8 cellular contexts compared by ENCODE assay signal in the genomic region with DNA sequence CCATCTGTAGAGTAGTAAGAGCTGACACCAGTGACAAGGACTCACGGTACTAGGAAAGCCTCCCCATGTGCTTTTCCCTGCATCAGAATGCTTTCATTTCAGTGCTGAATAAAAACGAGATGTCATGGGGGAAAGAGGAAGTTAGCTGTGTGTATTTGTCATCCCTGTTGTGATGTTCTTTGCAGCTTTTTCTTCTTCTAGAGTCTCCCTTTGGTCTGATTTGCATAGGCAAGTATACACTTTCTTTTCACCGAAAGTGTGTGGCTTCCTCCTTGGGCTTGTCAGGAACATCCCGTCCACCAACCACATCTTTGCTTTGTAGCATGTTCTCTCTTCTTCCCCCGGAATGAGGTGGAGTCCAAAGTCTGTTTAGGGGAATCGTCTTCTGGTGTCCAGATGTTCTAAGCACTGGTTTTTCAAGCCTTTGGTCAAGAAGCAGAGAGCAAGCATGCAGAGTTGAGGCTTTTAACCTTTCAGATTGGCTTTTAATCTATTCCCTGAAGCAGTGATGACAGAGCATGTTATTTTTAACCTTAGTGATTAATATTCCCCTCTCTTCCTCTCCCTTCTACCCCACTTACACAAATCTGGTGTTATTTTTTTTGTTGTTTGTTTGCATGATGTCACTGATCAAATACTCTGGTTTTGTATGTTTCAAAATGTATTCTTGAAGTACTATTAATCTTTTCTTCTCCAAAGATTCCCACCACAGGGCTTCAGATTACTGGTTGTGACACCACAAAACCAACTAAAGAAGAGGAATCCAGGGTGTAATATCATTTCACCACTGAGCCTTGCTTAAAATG.
DNase-seq lines count a peak whose midpoint lies in the region; ATAC-seq, FAIRE-seq and TF ChIP-seq lines count a peak whose summit lies in the region.

No MANE protein-coding gene starts in this region.

- FAIRE-seq in HepG2 (lab: Jason Lieb, UNC) (no peak), small intestine (lab: Jason Lieb, UNC) (no peak)

- H3K4me2 ChIP-seq in HepG2 (ENCODE audit: low read depth, low read length) = no peak overlapping the region

- H3K9me3 ChIP-seq in liver (ENCODE audit: control insufficient read depth in 4 of 4, low read length in 3 of 4) = no peaks in the 10 kb centered on the region
- H3K9me3 ChIP-seq in HepG2 (ENCODE audit: low read length) = no peaks in the 10 kb centered on the region
- no peaks in the 10 kb centered on the region for H3K9me3 ChIP-seq in esophagus squamous epithelium
- no peaks in the 10 kb centered on the region for H3K9me3 ChIP-seq in small intestine (ENCODE audit: control insufficient read depth, low read depth)
- H3K9me3 ChIP-seq in prostate gland = no peaks in the 10 kb centered on the region

- peaks cover 3% of the 10 kb centered on the region for H3K79me2 ChIP-seq in HepG2 (ENCODE audit: insufficient read depth, low read length)

- no TSS peak for BruUV-seq in HepG2 (replicated peaks; lab: Mats Ljungman, UMichigan)

- WGBS in liver = 57% methylated on average over 6 of the region's 6 CpGs
- WGBS in HepG2 (ENCODE audit: low lambda C conversion rate) = 89% methylated on average over 6 of the region's 6 CpGs
- WGBS in esophagus squamous epithelium, 2 donors = 43 to 51% methylated on average over 5 to 6 of the region's 6 CpGs
- 29 to 38% (median 33%) methylated on average over 6 of the region's 6 CpGs for WGBS in small intestine, 3 donors
- WGBS in prostate gland = 56% methylated on average over 6 of the region's 6 CpGs

- peaks cover 0 to 27% (median 17%) of the 10 kb centered on the region in 4 donors for H3K4me1 ChIP-seq in liver (ENCODE audit: control insufficient read depth in 4 of 4, insufficient read depth in 4 of 4, low read length in 3 of 4)
- peaks cover 4% of the 10 kb centered on the region for H3K4me1 ChIP-seq in HepG2 (ENCODE audit: insufficient read depth, low read length)
- peaks cover 0 to 8% (median 0%) of the 10 kb centered on the region in 3 donors for H3K4me1 ChIP-seq in esophagus squamous epithelium
- H3K4me1 ChIP-seq in small intestine (ENCODE audit: control insufficient read depth in 2 of 2, insufficient read depth in 1 of 2, low read depth in 1 of 2, low read length in 1 of 2) = no peaks in the 10 kb centered on the region
- no peaks in the 10 kb centered on the region for H3K4me1 ChIP-seq in prostate gland (replicated peaks)

- no peak for ATAC-seq in HepG2
- ATAC-seq in HG02943 (IDR thresholded peaks at IDR 0.05; ENCODE audit: low read depth, unreplicated experiment) = peak; percentile 97

- no peak for DNase-seq in HepG2 (ENCODE audit: low spot score)
- peak; percentile 48 for DNase-seq in SIG-M5 treated with dmso at 0.1 percent for 504 hours (lab: John Stamatoyannopoulos, UW; ENCODE audit: unreplicated experiment)
- no peak for DNase-seq in esophagus squamous epithelium (lab: John Stamatoyannopoulos, UW)
- peak; percentile 3 for DNase-seq in small intestine
- DNase-seq in prostate gland (ENCODE audit: low spot score) = no peak
- DNase-seq in NCI-H1105 treated with DMSO at 0.1 percent for 48 hours (lab: John Stamatoyannopoulos, UW) = no peak

- H3K36me3 ChIP-seq in liver (ENCODE audit: control insufficient read depth in 4 of 4, insufficient read depth in 3 of 4, low read depth in 1 of 4, low read length in 3 of 4) (no peaks in the 10 kb centered on the region), HepG2 (replicated peaks in 1 of 2; ENCODE audit: control insufficient read depth in 1 of 2, insufficient read depth in 2 of 2, low read length in 2 of 2) (peaks cover 3 to 5% of the 10 kb centered on the region in 2 experiments; a peak in 3 of 5 replicates), esophagus squamous epithelium (no peaks in the 10 kb centered on the region), small intestine (ENCODE audit: control insufficient read depth in 2 of 2, insufficient read depth in 2 of 2, low read length in 2 of 2) (no peaks in the 10 kb centered on the region), prostate gland (no peaks in the 10 kb centered on the region)

- no peak for TF ChIP-seq RAD21 in liver (IDR thresholded peaks at IDR 0.05)
- TF ChIP-seq RAD21 in HepG2 (CRISPR knock-in tag; IDR thresholded peaks at IDR 0.05) = no peak

- intact Hi-C loops in HepG2 (cut with micrococcal nuclease; ENCODE audit: unreplicated experiment) (no loop called here), esophagus squamous epithelium (cut with DNase I) (no loop called here), prostate gland (cut with DNase I) (no loop called here)

- H3K27ac ChIP-seq in liver (ENCODE audit: low read depth in 1 of 2, low read length in 2 of 2) (peak overlapping the region; percentile 61 to 67), HepG2 (ENCODE audit: extremely low read length, insufficient read depth, low read length) (no peak overlapping the region), esophagus squamous epithelium (peak overlapping the region in 3 of 4 donors; percentile 35 to 62 (median 59)), small intestine (ENCODE audit: low read depth in 1 of 2, low read length in 1 of 2) (peak overlapping the region in 1 of 2 donors; percentile 61), prostate gland (no peak overlapping the region)

- TF ChIP-seq CTCF in liver (IDR thresholded peaks at IDR 0.05; ENCODE audit: low read depth, low read length, missing input control) = no peak
- TF ChIP-seq CTCF in HepG2 (CRISPR knock-in tag; IDR thresholded peaks at IDR 0.05) = no peak
- TF ChIP-seq CTCF in esophagus squamous epithelium (IDR thresholded peaks at IDR 0.05) = no peak
- no peak for TF ChIP-seq CTCF in prostate gland (IDR thresholded peaks at IDR 0.05)

- TF ChIP-seq POLR2A in HepG2 (IDR thresholded peaks at IDR 0.05; ENCODE audit: insufficient read depth in 1 of 2, low read depth in 2 of 2, low read length in 2 of 2) (no peak), esophagus squamous epithelium (IDR thresholded peaks at IDR 0.05) (no peak), prostate gland (IDR thresholded peaks at IDR 0.05) (no peak)

- in situ Hi-C loops in HepG2 (cut with HindIII; ENCODE audit: extremely low pct_ligation_motif_present, low pct_unique_long_range_greater_than_20kb) = no loop called here

- CTCF ChIA-PET in HepG2 (lab: Yijun Ruan, JAX; ENCODE audit: low intra/inter-chr PET ratio, low total read pairs) = no interaction called here

- TF ChIP-seq EP300 in HepG2 (IDR thresholded peaks at IDR 0.05; ENCODE audit: low read depth in 2 of 2, low read length in 2 of 2) = no peak
- TF ChIP-seq EP300 in HepG2 (CRISPR knock-in tag; IDR thresholded peaks at IDR 0.05; ENCODE audit: borderline replicate concordance) = no peak

- H3K9ac ChIP-seq in liver (ENCODE audit: low read depth in 1 of 2, low read length in 2 of 2) = peak overlapping the region in 1 of 2 donors; percentile 17
- H3K9ac ChIP-seq in HepG2 (ENCODE audit: insufficient read depth, low read depth, low read length) = no peak overlapping the region

- no peaks in the 10 kb centered on the region for H3K27me3 ChIP-seq in liver (ENCODE audit: control insufficient read depth in 4 of 4, insufficient read depth in 4 of 4, low read length in 3 of 4)
- H3K27me3 ChIP-seq in HepG2 (ENCODE audit: control insufficient read depth in 1 of 2, insufficient read depth in 2 of 2, low read length in 2 of 2) = no peaks in the 10 kb centered on the region
- no peaks in the 10 kb centered on the region for H3K27me3 ChIP-seq in esophagus squamous epithelium
- H3K27me3 ChIP-seq in small intestine (ENCODE audit: control insufficient read depth in 2 of 2, insufficient read depth in 2 of 2, low read length in 2 of 2) = no peaks in the 10 kb centered on the region
- H3K27me3 ChIP-seq in prostate gland (replicated peaks; ENCODE audit: insufficient read depth) = no peaks in the 10 kb centered on the region

- POLR2A ChIA-PET in HepG2 (lab: Yijun Ruan, JAX) = no interaction called here

- no peak overlapping the region for H3K4me3 ChIP-seq in liver (ENCODE audit: low read depth in 1 of 3, low read length in 3 of 3)
- no peak overlapping the region for H3K4me3 ChIP-seq in HepG2 (replicated peaks in 1 of 3; ENCODE audit: insufficient read depth in 1 of 3, low read depth in 2 of 3, low read length in 3 of 3)
- H3K4me3 ChIP-seq in esophagus squamous epithelium = peak overlapping the region in 3 of 4 donors; percentile 1 to 33 (median 13)
- H3K4me3 ChIP-seq in small intestine (ENCODE audit: low read depth in 1 of 2, low read length in 2 of 2) = no peak overlapping the region
- H3K4me3 ChIP-seq in prostate gland = no peak overlapping the region

- H2AFZ ChIP-seq in HepG2 (ENCODE audit: low read length) = no peak overlapping the region

- peaks cover 8% of the 10 kb centered on the region; the same call in 1 of the 2 replicates for H4K20me1 ChIP-seq in HepG2 (ENCODE audit: insufficient read depth, low read length)

TF ChIP-seq in liver, 16 proteins besides CTCF, POLR2A, EP300 and RAD21:
- peak; percentile 61 for TF ChIP-seq NR2F2 (IDR thresholded peaks at IDR 0.05)
- peak in 1 of 2 donors; percentile 44 for TF ChIP-seq JUND (IDR thresholded peaks at IDR 0.05)
- no peak for TF ChIP-seq HNF4G (IDR thresholded peaks at IDR 0.05)
- peak; percentile 15 to 16 for TF ChIP-seq HNF4A (conservative IDR thresholded peaks at IDR 0.05)
TF ChIP-seq in liver: peak in this region for 3.

TF ChIP-seq in HepG2, 621 proteins besides CTCF, POLR2A, EP300 and RAD21 (continues in another document):
- TF ChIP-seq ZNF768 (CRISPR knock-in tag; IDR thresholded peaks at IDR 0.05) = no peak
- no peak for TF ChIP-seq KLF12 (CRISPR knock-in tag; IDR thresholded peaks at IDR 0.05; ENCODE audit: borderline replicate concordance)
- no peak for TF ChIP-seq ATF7-NPFF (CRISPR knock-in tag; IDR thresholded peaks at IDR 0.05; ENCODE audit: low read depth)
- TF ChIP-seq, protein P1, sequence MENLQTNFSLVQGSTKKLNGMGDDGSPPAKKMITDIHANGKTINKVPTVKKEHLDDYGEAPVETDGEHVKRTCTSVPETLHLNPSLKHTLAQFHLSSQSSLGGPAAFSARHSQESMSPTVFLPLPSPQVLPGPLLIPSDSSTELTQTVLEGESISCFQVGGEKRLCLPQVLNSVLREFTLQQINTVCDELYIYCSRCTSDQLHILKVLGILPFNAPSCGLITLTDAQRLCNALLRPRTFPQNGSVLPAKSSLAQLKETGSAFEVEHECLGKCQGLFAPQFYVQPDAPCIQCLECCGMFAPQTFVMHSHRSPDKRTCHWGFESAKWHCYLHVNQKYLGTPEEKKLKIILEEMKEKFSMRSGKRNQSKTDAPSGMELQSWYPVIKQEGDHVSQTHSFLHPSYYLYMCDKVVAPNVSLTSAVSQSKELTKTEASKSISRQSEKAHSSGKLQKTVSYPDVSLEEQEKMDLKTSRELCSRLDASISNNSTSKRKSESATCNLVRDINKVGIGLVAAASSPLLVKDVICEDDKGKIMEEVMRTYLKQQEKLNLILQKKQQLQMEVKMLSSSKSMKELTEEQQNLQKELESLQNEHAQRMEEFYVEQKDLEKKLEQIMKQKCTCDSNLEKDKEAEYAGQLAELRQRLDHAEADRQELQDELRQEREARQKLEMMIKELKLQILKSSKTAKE (CRISPR knock-in tag; IDR thresholded peaks at IDR 0.05; ENCODE audit: borderline replicate concordance) = no peak

Comparison
In these comparisons a context has a peak if more than half of its experiments do, and no peak if none do; other contexts are left out.
1. H3K27ac ChIP-seq: peak in liver (2 of 2) and esophagus squamous epithelium (3 of 4); none in HepG2 (single experiment) and prostate gland (0 of 2).
2. H3K4me3 ChIP-seq: peak in esophagus squamous epithelium (3 of 4); none in liver (0 of 3), HepG2 (0 of 3), small intestine (0 of 2) and prostate gland (0 of 2).
3. DNase-seq: peak in SIG-M5 treated with dmso at 0.1 percent for 504 hours (single experiment) and small intestine (single experiment); none in HepG2 (single experiment), esophagus squamous epithelium (single experiment), prostate gland (single experiment) and NCI-H1105 treated with DMSO at 0.1 percent for 48 hours (single experiment).